ENCODE assay signal across 8 cellular contexts in the genomic region with DNA sequence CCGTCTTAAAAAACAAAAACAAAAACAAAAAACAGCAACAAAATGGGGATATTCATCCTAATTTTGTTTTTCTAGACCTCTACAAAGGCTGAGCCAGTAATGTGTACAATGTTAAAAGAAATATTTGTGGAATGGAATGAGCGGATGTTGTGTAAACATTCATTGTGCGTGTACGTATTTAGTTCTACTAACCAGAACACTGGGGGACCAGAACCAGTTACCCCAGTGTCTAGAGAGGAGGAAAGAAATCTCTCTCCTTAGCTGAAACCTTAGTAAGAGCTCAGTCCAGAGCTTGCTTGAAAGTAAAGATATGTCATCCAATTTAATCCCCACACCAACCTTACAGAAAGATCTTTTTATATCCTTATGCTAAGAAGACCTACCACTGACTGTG.
A peak's percentile ranks its signal among the peaks of the same experiment; 100 is the strongest.
DNase-seq lines count a peak whose midpoint lies in the region; ATAC-seq, FAIRE-seq and TF ChIP-seq lines count a peak whose summit lies in the region.

No MANE protein-coding gene starts in this region.

- peaks cover 4 to 9% of the 10 kb centered on the region in 2 donors for H3K4me1 ChIP-seq in mucosa of rectum (ENCODE audit: control insufficient read depth in 2 of 2, insufficient read depth in 2 of 2, low read length in 2 of 2)
- peaks cover 20 to 28% (median 26%) of the 10 kb centered on the region in 4 donors for H3K4me1 ChIP-seq in upper lobe of left lung

- 45 to 59% methylated on average over 4 of the region's 4 CpGs for WGBS in upper lobe of left lung, 2 donors

- DNase-seq in activated naive CD4-positive, alpha-beta T cell treated with anti-CD3 and anti-CD28 coated beads, Interleukin-2, amount 50 U/mL, for 16 hours = no peak
- peak; percentile 9 for DNase-seq in brain microvascular endothelial cell
- DNase-seq in upper lobe of left lung = no peak
- DNase-seq in urothelium cell line (ENCODE audit: low spot score) = no peak

- no peaks in the 10 kb centered on the region for H3K9me3 Mint-ChIP-seq in activated naive CD4-positive, alpha-beta T cell treated with anti-CD3 and anti-CD28 coated beads, Interleukin-2, amount 50 U/mL, for 24 hours

- no peaks in the 10 kb centered on the region for H3K27me3 ChIP-seq in brain microvascular endothelial cell (replicated peaks)
- no peaks in the 10 kb centered on the region for H3K27me3 ChIP-seq in mucosa of rectum (ENCODE audit: control insufficient read depth in 2 of 2, insufficient read depth in 2 of 2, low read length in 2 of 2)
- no peaks in the 10 kb centered on the region for H3K27me3 ChIP-seq in upper lobe of left lung

- peak overlapping the region; percentile 91 for H3K27ac Mint-ChIP-seq in activated naive CD4-positive, alpha-beta T cell treated with anti-CD3 and anti-CD28 coated beads, Interleukin-2, amount 50 U/mL, for 24 hours

- H3K9ac ChIP-seq in mucosa of rectum (ENCODE audit: low read depth in 1 of 2, low read length in 2 of 2) = no peak overlapping the region

- no peaks in the 10 kb centered on the region for H3K27me3 Mint-ChIP-seq in activated naive CD4-positive, alpha-beta T cell treated with anti-CD3 and anti-CD28 coated beads, Interleukin-2, amount 50 U/mL, for 24 hours

- FAIRE-seq in urothelium cell line (lab: Jason Lieb, UNC) = no peak

- peak overlapping the region; percentile 91 for H3K27ac ChIP-seq in brain microvascular endothelial cell
- peak overlapping the region; percentile 3 to 10 for H3K27ac ChIP-seq in mucosa of rectum (ENCODE audit: low read depth in 2 of 2, low read length in 2 of 2)
- peak overlapping the region; percentile 77 to 85 (median 83) for H3K27ac ChIP-seq in upper lobe of left lung

- no peak for TF ChIP-seq EP300 in upper lobe of left lung (IDR thresholded peaks at IDR 0.05)

- no peaks in the 10 kb centered on the region for H3K36me3 Mint-ChIP-seq in activated naive CD4-positive, alpha-beta T cell treated with anti-CD3 and anti-CD28 coated beads, Interleukin-2, amount 50 U/mL, for 24 hours

- ATAC-seq in upper lobe of left lung (ENCODE audit: low FRiP score in 2 of 2) = no peak
- no peak for ATAC-seq in HG02678 (IDR thresholded peaks at IDR 0.05; ENCODE audit: unreplicated experiment)
- ATAC-seq in GM18861 (IDR thresholded peaks at IDR 0.05; ENCODE audit: unreplicated experiment) = no peak

- H3K9me3 ChIP-seq in mucosa of rectum (ENCODE audit: control insufficient read depth in 2 of 2, low read length in 2 of 2) = no peaks in the 10 kb centered on the region
- no peaks in the 10 kb centered on the region for H3K9me3 ChIP-seq in upper lobe of left lung

- H3K4me3 Mint-ChIP-seq in activated naive CD4-positive, alpha-beta T cell treated with anti-CD3 and anti-CD28 coated beads, Interleukin-2, amount 50 U/mL, for 24 hours = peak overlapping the region; percentile 49

- TF ChIP-seq POLR2A in upper lobe of left lung (IDR thresholded peaks at IDR 0.05) = no peak

- TF ChIP-seq CTCF in brain microvascular endothelial cell (IDR thresholded peaks at IDR 0.05; ENCODE audit: low read depth, low read length, missing control alignments) = no peak
- no peak for TF ChIP-seq CTCF in upper lobe of left lung (IDR thresholded peaks at IDR 0.05)

- in situ Hi-C loops in brain microvascular endothelial cell (cut with HindIII; ENCODE audit: low pct_ligation_motif_present, low sequenced_read_pairs) = no loop called here

- no peaks in the 10 kb centered on the region for H3K36me3 ChIP-seq in brain microvascular endothelial cell (replicated peaks)
- no peaks in the 10 kb centered on the region for H3K36me3 ChIP-seq in mucosa of rectum (ENCODE audit: control insufficient read depth in 2 of 2, insufficient read depth in 2 of 2, low read length in 2 of 2)
- H3K36me3 ChIP-seq in upper lobe of left lung = no peaks in the 10 kb centered on the region

- H3K4me1 Mint-ChIP-seq in activated naive CD4-positive, alpha-beta T cell treated with anti-CD3 and anti-CD28 coated beads, Interleukin-2, amount 50 U/mL, for 24 hours = peaks cover 22% of the 10 kb centered on the region

- H3K4me3 ChIP-seq in brain microvascular endothelial cell (ENCODE audit: low read depth, low read length) (no peak overlapping the region), mucosa of rectum (ENCODE audit: low read length in 2 of 2) (no peak overlapping the region), upper lobe of left lung (no peak overlapping the region)

Comparison
In these comparisons a context has a peak if more than half of its experiments do, and no peak if none do; other contexts are left out.
1. H3K27ac ChIP-seq: peak in every context shown above with its lines; median percentile 91 in brain microvascular endothelial cell; 83 in upper lobe of left lung; 6 in mucosa of rectum.